In genomic region chr11:11464555-11464954, GRCh38 we compare ENCODE assay signal across 18 cellular contexts.
"Had no signal": no experiment of that assay in that cellular context is flagged by ENCODE, and none has a peak within 500 bp of the region (broad histone marks: within the 10 kb centered on the region; RNA-seq: fewer than 3 reads in every experiment).

No MANE protein-coding gene starts in this region.

- H3K27ac ChIP-seq: gastrocnemius medialis, lower lobe of right lung, neural progenitor cell had no signal

- H3K9me3 ChIP-seq: esophagus squamous epithelium, gastrocnemius medialis, lower lobe of right lung, tibial artery had no signal

- FAIRE-seq: endometrium, TTC549 had no signal

- DNase-seq: activated CD4-positive, alpha-beta T cell treated with anti-CD3 and anti-CD28 coated beads, Interleukin-2, amount 50 U/mL, for 4 hours; activated CD8-positive, alpha-beta memory T cell treated with anti-CD3 and anti-CD28 coated beads, Interleukin-2, amount 10 ng/mL, durations not matched to agents 7 days and 5 days; activated effector memory CD4-positive, alpha-beta T cell treated with Interleukin-2 at 50 U/mL for 16 hours; activated T-cell treated with anti-CD3 and anti-CD28 coated beads, Interleukin-2, amount 50 U/mL, for 24 hours; amniotic stem cell; esophagus squamous epithelium; gastrocnemius medialis; hippocampal formation; lower lobe of right lung; posterior cingulate gyrus; T-helper 17 cell; tibial artery had no signal

- H3K36me3 ChIP-seq: esophagus squamous epithelium, gastrocnemius medialis, lower lobe of right lung, neural progenitor cell, tibial artery had no signal

- H3K4me3 ChIP-seq: esophagus squamous epithelium, gastrocnemius medialis, lower lobe of right lung, neural progenitor cell, skin epidermis, tibial artery had no signal

- H3K27me3 ChIP-seq: esophagus squamous epithelium, gastrocnemius medialis, neural progenitor cell, tibial artery had no signal

- ATAC-seq: activated CD8-positive, alpha-beta memory T cell treated with anti-CD3 and anti-CD28 coated beads, Interleukin-2, amount 10 ng/mL, durations not matched to agents 7 days and 5 days; activated naive CD4-positive, alpha-beta T cell treated with anti-CD3 and anti-CD28 coated beads, Interleukin-2, amount 50 U/mL, for 72 hours; gastrocnemius medialis; lower lobe of right lung; stimulated activated memory B cell treated with anti-CD40 and anti-IgM and Interleukin-4, amounts not matched to agents 10 μg/mL and 1 μg/mL and 100 μg/mL, for 72 hours; T-helper 17 cell had no signal
